In the genomic region with DNA sequence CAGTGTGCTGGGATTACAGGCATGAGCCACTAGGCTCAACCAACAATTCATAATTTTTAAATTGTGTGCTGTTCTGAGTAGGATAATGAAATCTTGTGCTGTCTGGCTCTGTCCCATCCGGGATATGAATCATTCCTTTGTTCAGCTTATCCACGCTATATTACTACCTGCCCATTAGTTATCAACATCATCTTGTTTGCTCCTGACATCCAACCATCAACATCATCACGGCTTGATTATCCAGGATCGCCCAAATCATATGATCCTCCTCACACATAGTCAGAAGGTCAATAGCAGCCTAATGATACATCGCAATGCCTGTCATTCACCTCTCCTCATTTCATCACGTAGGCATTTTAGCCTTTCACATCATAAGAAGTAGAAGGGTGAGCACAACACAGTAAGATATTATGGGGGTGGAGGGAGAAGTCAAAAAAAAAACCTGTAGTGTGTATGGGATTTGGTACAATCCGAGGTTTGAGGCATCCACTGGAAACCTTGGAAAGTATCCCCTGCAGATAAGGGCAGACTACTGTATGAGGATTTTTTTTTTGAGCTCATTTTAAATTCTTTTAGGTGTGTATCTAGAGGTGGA, we compare ENCODE assay signal across 1 cellular context.
TF ChIP-seq lines count a peak whose summit lies in the region.

No MANE protein-coding gene starts in this region.

TF ChIP-seq in IMR-90, 13 proteins besides CTCF, POLR2A, EP300 and RAD21 (continued from another document):
- TF ChIP-seq, protein P1, sequence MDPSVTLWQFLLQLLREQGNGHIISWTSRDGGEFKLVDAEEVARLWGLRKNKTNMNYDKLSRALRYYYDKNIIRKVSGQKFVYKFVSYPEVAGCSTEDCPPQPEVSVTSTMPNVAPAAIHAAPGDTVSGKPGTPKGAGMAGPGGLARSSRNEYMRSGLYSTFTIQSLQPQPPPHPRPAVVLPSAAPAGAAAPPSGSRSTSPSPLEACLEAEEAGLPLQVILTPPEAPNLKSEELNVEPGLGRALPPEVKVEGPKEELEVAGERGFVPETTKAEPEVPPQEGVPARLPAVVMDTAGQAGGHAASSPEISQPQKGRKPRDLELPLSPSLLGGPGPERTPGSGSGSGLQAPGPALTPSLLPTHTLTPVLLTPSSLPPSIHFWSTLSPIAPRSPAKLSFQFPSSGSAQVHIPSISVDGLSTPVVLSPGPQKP (IDR thresholded peaks at IDR 0.05; ENCODE audit: borderline replicate concordance, low read depth, low read length) = no peak
